8 cellular contexts compared by ENCODE assay signal in genomic region chr17:82030470-82031302, GRCh38. TPM values are rescaled to one million over a fixed set of nuclear protein-coding genes. Genes with fewer than 3 reads are reported as not detected.
DNase-seq lines count a peak whose midpoint lies in the region; ATAC-seq lines count a peak whose summit lies in the region.

No MANE protein-coding gene starts in this region.

- intact Hi-C loops in aorta (cut with DNase I), result loop anchor here (1.0 to 10.0 kb wide), 3 partner anchors 124 to 294 kb away; no protein-coding TSS in a partner anchor

- H3K27me3 ChIP-seq in aorta (ENCODE audit: control insufficient read depth in 1 of 2, insufficient read depth in 2 of 2, low read length in 1 of 2), result no peaks in the 10 kb centered on the region

- peak overlapping the region in 1 of 2 donors; percentile 10 for H3K4me3 ChIP-seq in aorta (ENCODE audit: low read length in 2 of 2)

- no peak overlapping the region for H3K27ac ChIP-seq in aorta (ENCODE audit: low read depth in 1 of 2, low read length in 2 of 2)

- DNase-seq in 8988T, result peak; percentile 86
- peak; percentile 60 for DNase-seq in NCI-H1092 treated with DMSO at 0.1 percent for 48 hours (lab: John Stamatoyannopoulos, UW)
- peak; percentile 64 for DNase-seq in T-helper 22 cell (ENCODE audit: low read depth)
- DNase-seq in astrocyte of the hippocampus (ENCODE audit: low read depth, low spot score), result peak; percentile 94
- DNase-seq in hippocampal formation (lab: John Stamatoyannopoulos, UW), result peak; percentile 60 to 84
- DNase-seq in retina, result peak; percentile 94
- DNase-seq in aorta, result peak; percentile 89 to 94

- ATAC-seq in GM18861 (IDR thresholded peaks at IDR 0.05; ENCODE audit: unreplicated experiment) (peak; percentile 38), aorta (ENCODE audit: low FRiP score) (peak; percentile 89)

- H3K4me1 ChIP-seq in aorta (ENCODE audit: control insufficient read depth in 1 of 2, insufficient read depth in 2 of 2, low read length in 2 of 2), result no peaks in the 10 kb centered on the region

- WGBS in aorta, 2 donors, result 1% methylated on average over 85 to 94 of the region's 94 CpGs

- no peaks in the 10 kb centered on the region for H3K36me3 ChIP-seq in aorta (ENCODE audit: control insufficient read depth in 1 of 2, insufficient read depth in 2 of 2, low read length in 1 of 2)

- no peaks in the 10 kb centered on the region for H3K9me3 ChIP-seq in aorta (ENCODE audit: control insufficient read depth, low read length)

RNA-seq across cellular contexts. Expression of gene RAC3, which starts 0.8 kb away (rescaled TPM):
- total RNA-seq in aorta, result under 1 TPM in 1 of 2 donors, not detected in 1; 0.57 TPM
- 1 to 10 TPM in 1 of 2 donors, under 1 TPM in 1; 0.63 to 2.8 TPM for polyA plus RNA-seq in aorta

RNA-seq across cellular contexts. Expression of gene DCXR, which starts 6.8 kb away (rescaled TPM):
- 10 to 100 TPM; 34.9 to 62.2 TPM for total RNA-seq in aorta
- polyA plus RNA-seq in aorta, result 10 to 100 TPM; 80.1 to 81.0 TPM

RNA-seq across cellular contexts. Expression of gene LRRC45, which starts 7.6 kb away (rescaled TPM):
- total RNA-seq in aorta, result 1 to 10 TPM; 4.3 to 10.0 TPM
- polyA plus RNA-seq in aorta, result 10 to 100 TPM in 1 of 2 donors, 1 to 10 TPM in 1; 3.1 to 20.1 TPM

RNA-seq across cellular contexts. Expression of gene CENPX, which starts 8.0 kb away (rescaled TPM):
- 10 to 100 TPM; 31.0 to 33.2 TPM for total RNA-seq in aorta
- 100 to 1,000 TPM; 109 TPM for polyA plus RNA-seq in aorta

RNA-seq across cellular contexts. Expression of gene RFNG, which starts 20.9 kb away (rescaled TPM):
- 10 to 100 TPM; 28.2 to 34.0 TPM for total RNA-seq in aorta
- 10 to 100 TPM; 28.3 to 73.0 TPM for polyA plus RNA-seq in aorta
